In genomic region chr2:222572761-222573174, GRCh38 we compare ENCODE assay signal across 9 cellular contexts.
DNase-seq lines count a peak whose midpoint lies in the region; ATAC-seq and TF ChIP-seq lines count a peak whose summit lies in the region.
"Had no signal": no experiment of that assay in that cellular context is flagged by ENCODE, and none has a peak within 500 bp of the region (broad histone marks: within the 10 kb centered on the region; RNA-seq: fewer than 3 reads in every experiment).

No MANE protein-coding gene starts in this region.

- H3K27ac ChIP-seq in GM23248 (peak overlapping the region; percentile 27; the same call in 1 of the 2 replicates), prostate gland (peak overlapping the region; percentile 4 to 31), uterus (no peak overlapping the region)

- H3F3A ChIP-seq in GM23248 (ENCODE audit: insufficient read depth), result peaks cover 31% of the 10 kb centered on the region

- no peak for TF ChIP-seq POLR2A in prostate gland (IDR thresholded peaks at IDR 0.05)
- no peak for TF ChIP-seq POLR2A in uterus (IDR thresholded peaks at IDR 0.05)

- H3K9ac ChIP-seq in GM23248, result peak overlapping the region; percentile 7; the same call in 1 of the 2 replicates

- ATAC-seq in SK-N-SH treated with all-trans-retinoic acid at 6 μM for 48 hours, result peak; percentile 55

- no peak overlapping the region for H3K4me3 ChIP-seq in GM23248
- no peak overlapping the region for H3K4me3 ChIP-seq in fibroblast of the aortic adventitia (ENCODE audit: low read depth, low read length)
- no peak overlapping the region for H3K4me3 ChIP-seq in prostate gland
- no peak overlapping the region for H3K4me3 ChIP-seq in uterus

- in situ Hi-C loops in GM23248 (cut with MboI), result loop anchor here (25.0 kb wide), 1 partner anchor 510 kb away; no protein-coding TSS in a partner anchor

- TF ChIP-seq CTCF in fibroblast of the aortic adventitia (IDR thresholded peaks at IDR 0.05; ENCODE audit: insufficient read depth, low read length), result no peak
- TF ChIP-seq CTCF in prostate gland (IDR thresholded peaks at IDR 0.05), result no peak
- TF ChIP-seq CTCF in uterus (IDR thresholded peaks at IDR 0.05), result no peak

- peaks cover 33% of the 10 kb centered on the region for H3K4me1 ChIP-seq in GM23248 (ENCODE audit: insufficient read depth)
- peaks cover 5% of the 10 kb centered on the region for H3K4me1 ChIP-seq in prostate gland (replicated peaks)
- H3K4me1 ChIP-seq in uterus, result peaks cover 0 to 10% of the 10 kb centered on the region in 2 donors

- H3K9me3 ChIP-seq in GM23248 (ENCODE audit: low read depth) (no peaks in the 10 kb centered on the region), prostate gland (no peaks in the 10 kb centered on the region), uterus (no peaks in the 10 kb centered on the region)

- DNase-seq in GM23248, result peak; percentile 44
- DNase-seq in fibroblast of the aortic adventitia (ENCODE audit: low read depth), result peak; percentile 65
- DNase-seq in prostate gland (ENCODE audit: low spot score), result peak; percentile 7
- DNase-seq in uterus, result no peak
- DNase-seq in COR-L47 (lab: John Stamatoyannopoulos, UW), result no peak
- DNase-seq in cerebellar cortex (ENCODE audit: low spot score), result no peak
- DNase-seq in NCI-H345 treated with DMSO at 0.1 percent for 48 hours (lab: John Stamatoyannopoulos, UW; ENCODE audit: unreplicated experiment), result no peak
- DNase-seq: NCI-H146 had no signal

- H3K27me3 ChIP-seq in GM23248 (replicated peaks; ENCODE audit: insufficient read depth), result no peaks in the 10 kb centered on the region
- no peaks in the 10 kb centered on the region for H3K27me3 ChIP-seq in prostate gland (replicated peaks; ENCODE audit: insufficient read depth)
- H3K27me3 ChIP-seq in uterus, result no peaks in the 10 kb centered on the region

- peaks cover 7% of the 10 kb centered on the region for H3K36me3 ChIP-seq in GM23248 (ENCODE audit: low read depth)
- no peaks in the 10 kb centered on the region for H3K36me3 ChIP-seq in prostate gland
- no peaks in the 10 kb centered on the region for H3K36me3 ChIP-seq in uterus

- intact Hi-C loops in prostate gland (cut with DNase I), result no loop called here
- intact Hi-C loops in uterus (cut with DNase I; ENCODE audit: low total_unique reads), result no loop called here

- H2AFZ ChIP-seq in GM23248, result no peak overlapping the region

- no peaks in the 10 kb centered on the region; the same call in 1 of the 2 replicates for H4K20me1 ChIP-seq in GM23248 (ENCODE audit: insufficient read depth)

- WGBS in GM23248 (ENCODE audit: low coverage in 1 of 2, low lambda C conversion rate in 2 of 2, missing lambda C conversion rate in 2 of 2), 2 experiments, result 100% methylated on average over 1 of the region's 1 CpG
- 38% methylated on average over 1 of the region's 1 CpG for WGBS in prostate gland

- peaks cover 25% of the 10 kb centered on the region; the same call in 1 of the 2 replicates for H3K79me2 ChIP-seq in GM23248 (ENCODE audit: insufficient read depth)

- no peaks in the 10 kb centered on the region for H3K9me2 ChIP-seq in GM23248 (ENCODE audit: insufficient read depth)

- H3K4me2 ChIP-seq in GM23248 (ENCODE audit: unreplicated experiment), result no peak overlapping the region

TF ChIP-seq in SK-N-SH treated with all-trans-retinoic acid at 6 μM for 48 hours, 23 proteins besides CTCF, POLR2A, EP300 and RAD21:
- TF ChIP-seq POU6F1 (CRISPR knock-in tag; IDR thresholded peaks at IDR 0.05; ENCODE audit: borderline replicate concordance, low read depth) (no peak), CSDC2 (CRISPR knock-in tag; IDR thresholded peaks at IDR 0.05) (no peak)

Comparison
In these comparisons a context has a peak if more than half of its experiments do, and no peak if none do; other contexts are left out.
1. DNase-seq: peak in GM23248 (single experiment), fibroblast of the aortic adventitia (single experiment) and prostate gland (single experiment); none in uterus (0 of 2), COR-L47 (single experiment), cerebellar cortex (single experiment) and NCI-H345 treated with DMSO at 0.1 percent for 48 hours (single experiment).
2. H3K27ac ChIP-seq: peak in GM23248 (single experiment) and prostate gland (2 of 2); none in uterus (0 of 2).